ENCODE assay signal across 19 cellular contexts in the genomic region with DNA sequence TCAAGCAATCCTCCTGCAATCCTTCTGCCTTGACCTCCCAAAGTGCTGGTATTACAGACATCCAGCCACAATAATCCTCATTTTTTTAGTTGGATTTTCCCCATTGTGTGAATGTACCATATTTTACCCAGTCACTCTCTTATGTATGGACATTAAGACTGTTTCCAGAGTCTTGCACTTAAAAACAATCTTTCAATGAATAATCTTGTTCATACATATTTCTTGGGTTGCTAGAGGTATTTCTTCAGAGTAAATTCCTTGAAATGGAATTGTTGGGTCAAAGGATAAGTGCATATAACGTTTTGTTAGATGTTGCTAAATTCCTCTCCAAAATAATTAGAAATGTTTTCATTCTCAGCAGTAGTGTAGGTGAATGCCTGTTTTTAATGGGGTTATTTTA.
DNase-seq lines count a peak whose midpoint lies in the region; ATAC-seq, FAIRE-seq and TF ChIP-seq lines count a peak whose summit lies in the region.
"Had no signal": no experiment of that assay in that cellular context is flagged by ENCODE, and none has a peak within 500 bp of the region (broad histone marks: within the 10 kb centered on the region; RNA-seq: fewer than 3 reads in every experiment).

No MANE protein-coding gene starts in this region.

- no peaks in the 10 kb centered on the region for H3K36me3 ChIP-seq in adipocyte (ENCODE audit: control insufficient read depth, insufficient read depth, low read length, severe bottlenecking)
- H3K36me3 ChIP-seq: HAP-1, Peyer's patch, SJCRH30 had no signal

- ATAC-seq in left lobe of liver, result no peak
- ATAC-seq: A549 had no signal

- no peaks in the 10 kb centered on the region for H3K4me1 Mint-ChIP-seq in activated T-cell treated with anti-CD3 and anti-CD28 coated beads, Interleukin-2, amount 50 U/mL, for 24 hours (ENCODE audit: low read depth)

- no peak for TF ChIP-seq POLR2A in H54 (IDR thresholded peaks at IDR 0.05; ENCODE audit: low read depth, low read length)

- no peaks in the 10 kb centered on the region for H3K27me3 ChIP-seq in adipocyte (replicated peaks; ENCODE audit: control insufficient read depth, insufficient read depth, low read length)
- H3K27me3 ChIP-seq: Peyer's patch, SJCRH30 had no signal

- peaks cover 6% of the 10 kb centered on the region for H3K36me3 Mint-ChIP-seq in activated T-cell treated with anti-CD3 and anti-CD28 coated beads, Interleukin-2, amount 50 U/mL, for 24 hours (ENCODE audit: low read depth)
- H3K36me3 Mint-ChIP-seq: CD4-positive, CD25-positive, alpha-beta regulatory T cell had no signal

- peak; percentile 66 for FAIRE-seq in H54 (lab: Jason Lieb, UNC)
- FAIRE-seq: A549 had no signal

- H3K27me3 Mint-ChIP-seq in activated T-cell treated with anti-CD3 and anti-CD28 coated beads, Interleukin-2, amount 50 U/mL, for 24 hours, result no peaks in the 10 kb centered on the region
- H3K27me3 Mint-ChIP-seq: CD4-positive, CD25-positive, alpha-beta regulatory T cell had no signal

- no peaks in the 10 kb centered on the region for H3K9me3 Mint-ChIP-seq in activated T-cell treated with anti-CD3 and anti-CD28 coated beads, Interleukin-2, amount 50 U/mL, for 24 hours
- H3K9me3 Mint-ChIP-seq: CD4-positive, CD25-positive, alpha-beta regulatory T cell had no signal

- H3K4me3 Mint-ChIP-seq in activated T-cell treated with anti-CD3 and anti-CD28 coated beads, Interleukin-2, amount 50 U/mL, for 24 hours, result no peak overlapping the region
- H3K4me3 Mint-ChIP-seq: CD4-positive, CD25-positive, alpha-beta regulatory T cell had no signal

- H3K4me1 ChIP-seq in adipocyte (ENCODE audit: control insufficient read depth, insufficient read depth, low read length), result peaks cover 31% of the 10 kb centered on the region
- H3K4me1 ChIP-seq: Peyer's patch, SJCRH30 had no signal

- no peaks in the 10 kb centered on the region for H3K9me3 ChIP-seq in adipocyte (ENCODE audit: control insufficient read depth, low read length)
- H3K9me3 ChIP-seq: A549, HAP-1, Peyer's patch, SJCRH30 had no signal

- H3K9ac ChIP-seq in adipocyte (ENCODE audit: low read length), result no peak overlapping the region
- H3K9ac ChIP-seq: KMS-11 had no signal

- no peak overlapping the region for H3K27ac Mint-ChIP-seq in activated T-cell treated with anti-CD3 and anti-CD28 coated beads, Interleukin-2, amount 50 U/mL, for 24 hours

- no peak for TF ChIP-seq CTCF in fibroblast of pulmonary artery (IDR thresholded peaks at IDR 0.05; ENCODE audit: low read length, missing control alignments)

- no peak for DNase-seq in H54 (ENCODE audit: insufficient read length, low spot score)
- peak; percentile 69 for DNase-seq in adipocyte (ENCODE audit: low read depth)
- DNase-seq in fibroblast of pulmonary artery (ENCODE audit: low read depth), result peak; percentile 20
- no peak for DNase-seq in activated T-cell treated with anti-CD3 and anti-CD28 coated beads, Interleukin-2, amount 50 U/mL, for 24 hours
- DNase-seq in NCI-H748 treated with DMSO at 0.1 percent for 48 hours (lab: John Stamatoyannopoulos, UW), result no peak
- no peak for DNase-seq in NCI-H446 treated with DMSO at 0.1 percent for 48 hours (lab: John Stamatoyannopoulos, UW)
- DNase-seq in left lobe of liver (ENCODE audit: low spot score), result no peak
- DNase-seq: CD4-positive, CD25-positive, alpha-beta regulatory T cell; DMS79; NCI-H1694; NCI-H2081; NCI-H2171; NCI-H345; NCI-H524 treated with DMSO at 0.1 percent for 48 hours; Peyer's patch; SJCRH30 had no signal

- H3K4me3 ChIP-seq in adipocyte (ENCODE audit: low read length) (no peak overlapping the region), fibroblast of pulmonary artery (replicated peaks; ENCODE audit: low read depth, low read length) (no peak overlapping the region)
- H3K4me3 ChIP-seq: A549, HAP-1, Peyer's patch, SJCRH30 had no signal

Comparison
In these comparisons a context has a peak if more than half of its experiments do, and no peak if none do; other contexts are left out.
1. DNase-seq: peak in adipocyte (single experiment) and fibroblast of pulmonary artery (single experiment); none in H54 (single experiment), activated T-cell treated with anti-CD3 and anti-CD28 coated beads, Interleukin-2, amount 50 U/mL, for 24 hours (single experiment), NCI-H748 treated with DMSO at 0.1 percent for 48 hours (single experiment), NCI-H446 treated with DMSO at 0.1 percent for 48 hours (single experiment) and left lobe of liver (single experiment).